Comparison of ENCODE assay signal across 18 cellular contexts in the genomic region with DNA sequence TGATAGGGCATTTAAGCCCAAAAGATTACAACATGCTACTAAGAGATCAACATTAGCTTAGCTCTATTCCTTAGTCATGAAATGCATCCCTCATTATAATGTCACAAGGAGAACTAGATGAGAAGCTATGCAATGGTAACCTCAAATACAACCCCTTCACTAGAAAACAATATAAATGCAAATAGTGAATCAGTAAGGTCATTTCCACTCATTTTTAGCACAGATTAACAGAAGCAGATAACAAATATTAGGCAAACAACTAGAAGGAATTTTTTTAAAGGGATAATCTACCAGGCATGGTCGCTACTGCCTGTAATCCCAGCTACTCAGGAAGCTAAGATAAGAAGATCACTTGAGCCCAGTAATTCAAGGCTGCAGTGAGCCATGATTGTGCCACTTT. TPM values are rescaled to one million over a fixed set of nuclear protein-coding genes. Genes with fewer than 3 reads are reported as not detected.
DNase-seq lines count a peak whose midpoint lies in the region; TF ChIP-seq lines count a peak whose summit lies in the region.
"Had no signal": no experiment of that assay in that cellular context is flagged by ENCODE, and none has a peak within 500 bp of the region (broad histone marks: within the 10 kb centered on the region; RNA-seq: fewer than 3 reads in every experiment).

No MANE protein-coding gene starts in this region.

- no peak overlapping the region for H4K91ac ChIP-seq in mesenchymal stem cell (ENCODE audit: low read length)

- 93 to 96% methylated on average over 1 of the region's 1 CpG for WGBS in GM23248 (ENCODE audit: low coverage in 1 of 2, low lambda C conversion rate in 2 of 2, missing lambda C conversion rate in 2 of 2), 2 experiments
- WGBS in mesenchymal stem cell, result 48% methylated on average over 1 of the region's 1 CpG

- H3K36me3 ChIP-seq in GM23248 (ENCODE audit: low read depth), result no peaks in the 10 kb centered on the region
- H3K36me3 ChIP-seq in mesenchymal stem cell (ENCODE audit: control insufficient read depth in 1 of 2, insufficient read depth in 2 of 2, low read depth in 1 of 2, low read length in 2 of 2), result no peaks in the 10 kb centered on the region
- no peaks in the 10 kb centered on the region for H3K36me3 ChIP-seq in HAP-1 (replicated peaks)
- H3K36me3 ChIP-seq: colonic mucosa, ovary, right lobe of liver had no signal

- H3K79me1 ChIP-seq in mesenchymal stem cell (replicated peaks; ENCODE audit: low read length, poor library complexity, severe bottlenecking), result peaks cover 10% of the 10 kb centered on the region

- H2BK15ac ChIP-seq in mesenchymal stem cell (ENCODE audit: low read depth, poor library complexity, severe bottlenecking), result no peak overlapping the region

- H4K8ac ChIP-seq in mesenchymal stem cell (ENCODE audit: low read length), result no peak overlapping the region

- H2BK12ac ChIP-seq in mesenchymal stem cell (ENCODE audit: low read length in 2 of 2), result no peak overlapping the region

- H3K18ac ChIP-seq in mesenchymal stem cell (ENCODE audit: low read depth in 1 of 2, low read length in 2 of 2), result no peak overlapping the region

- H3K9me2 ChIP-seq in GM23248 (ENCODE audit: insufficient read depth), result no peaks in the 10 kb centered on the region
- H3K9me2 ChIP-seq: SK-N-SH had no signal

- H4K20me1 ChIP-seq in GM23248 (ENCODE audit: insufficient read depth), result peaks cover 16% of the 10 kb centered on the region; the same call in 1 of the 2 replicates

- H3K4me1 ChIP-seq in GM23248 (ENCODE audit: insufficient read depth), result peaks cover 28% of the 10 kb centered on the region
- peaks cover 7% of the 10 kb centered on the region for H3K4me1 ChIP-seq in mesenchymal stem cell (ENCODE audit: control insufficient read depth, insufficient read depth, low read depth, low read length)
- peaks cover 16% of the 10 kb centered on the region for H3K4me1 ChIP-seq in HAP-1

- H2BK5ac ChIP-seq in mesenchymal stem cell (ENCODE audit: low read depth, low read length, poor library complexity, severe bottlenecking), result no peak overlapping the region

- DNase-seq in GM23248, result peak; percentile 32
- peak; percentile 27 for DNase-seq in OCI-M1 (lab: John Stamatoyannopoulos, UW)
- DNase-seq in cardiac fibroblast (ENCODE audit: low read depth in 2 of 2), result peak; percentile 33 to 55
- DNase-seq in mesenchymal stem cell, result peak; percentile 41
- DNase-seq in HAP-1 (ENCODE audit: low spot score in 2 of 2), result no peak
- DNase-seq in stimulated activated naive CD4-positive, alpha-beta T cell (lab: John Stamatoyannopoulos, UW), result no peak
- no peak for DNase-seq in GM19240 (ENCODE audit: insufficient read length, low spot score)
- no peak for DNase-seq in SKM-1 (lab: John Stamatoyannopoulos, UW; ENCODE audit: unreplicated experiment)
- DNase-seq: activated CD4-positive, alpha-beta T cell treated with anti-CD3 and anti-CD28 coated beads, Interleukin-2, amount 50 U/mL, for 1 hour; anterior cingulate cortex; colonic mucosa; NCI-H1105; NCI-H2171; NCI-H748 treated with DMSO at 0.1 percent for 48 hours; ovary; right lobe of liver; SK-N-SH had no signal

- H2AFZ ChIP-seq in GM23248, result no peak overlapping the region
- no peak overlapping the region for H2AFZ ChIP-seq in mesenchymal stem cell (ENCODE audit: low read depth, low read length)

- H3K4me3 ChIP-seq in GM23248, result no peak overlapping the region
- H3K4me3 ChIP-seq in cardiac fibroblast (replicated peaks in 1 of 2; ENCODE audit: low read depth in 2 of 2, low read length in 2 of 2), result no peak overlapping the region
- H3K4me3 ChIP-seq in mesenchymal stem cell (ENCODE audit: insufficient read depth in 1 of 2, low read depth in 1 of 2, low read length in 2 of 2), result no peak overlapping the region
- no peak overlapping the region for H3K4me3 ChIP-seq in HAP-1
- H3K4me3 ChIP-seq: colonic mucosa, ovary, right lobe of liver had no signal

- H3K9ac ChIP-seq in GM23248, result no peak overlapping the region
- H3K9ac ChIP-seq in mesenchymal stem cell (ENCODE audit: low read length), result no peak overlapping the region
- H3K9ac ChIP-seq: SK-N-SH had no signal

- H2AK5ac ChIP-seq in mesenchymal stem cell (ENCODE audit: low read length, severe bottlenecking), result no peak overlapping the region

- H3K23ac ChIP-seq in mesenchymal stem cell (ENCODE audit: low read length in 2 of 2), result no peak overlapping the region

- H3K27ac ChIP-seq in GM23248 (no peak overlapping the region), mesenchymal stem cell (ENCODE audit: low read length, poor library complexity, severe bottlenecking) (no peak overlapping the region)
- H3K27ac ChIP-seq: colonic mucosa, HL-60, ovary had no signal

- H3K4me2 ChIP-seq in GM23248 (ENCODE audit: unreplicated experiment), result no peak overlapping the region
- H3K4me2 ChIP-seq in mesenchymal stem cell (ENCODE audit: low read length, poor library complexity, severe bottlenecking), result no peak overlapping the region
- H3K4me2 ChIP-seq: SK-N-SH had no signal

- no peak for TF ChIP-seq CTCF in cardiac fibroblast (IDR thresholded peaks at IDR 0.05; ENCODE audit: low read depth, low read length)

- H2BK120ac ChIP-seq in mesenchymal stem cell (ENCODE audit: low read depth, low read length), result no peak overlapping the region

- no peak overlapping the region for H3K4ac ChIP-seq in mesenchymal stem cell (ENCODE audit: low read depth in 1 of 2, low read length in 2 of 2)

- no peaks in the 10 kb centered on the region for H3K27me3 ChIP-seq in GM23248 (replicated peaks; ENCODE audit: insufficient read depth)
- no peaks in the 10 kb centered on the region for H3K27me3 ChIP-seq in mesenchymal stem cell (ENCODE audit: control insufficient read depth in 1 of 2, insufficient read depth in 1 of 2, low read length in 2 of 2)
- H3K27me3 ChIP-seq in HAP-1 (ENCODE audit: low read depth), result no peaks in the 10 kb centered on the region
- H3K27me3 ChIP-seq: colonic mucosa, ovary, right lobe of liver had no signal

- peaks cover 17% of the 10 kb centered on the region for H3F3A ChIP-seq in GM23248 (ENCODE audit: insufficient read depth)

- no peaks in the 10 kb centered on the region for H3K9me3 ChIP-seq in GM23248 (ENCODE audit: low read depth)
- H3K9me3 ChIP-seq in mesenchymal stem cell (ENCODE audit: control insufficient read depth, low read length), result no peaks in the 10 kb centered on the region
- H3K9me3 ChIP-seq in HAP-1, result no peaks in the 10 kb centered on the region
- H3K9me3 ChIP-seq: colonic mucosa, ovary, right lobe of liver, SK-N-SH had no signal

- peaks cover 54% of the 10 kb centered on the region for H3K79me2 ChIP-seq in GM23248 (ENCODE audit: insufficient read depth)

- H3K14ac ChIP-seq in mesenchymal stem cell (ENCODE audit: low read length in 2 of 2), result no peak overlapping the region

- in situ Hi-C loops in GM23248 (cut with MboI), result no loop called here
- in situ Hi-C loops in HAP-1 (cut with MboI; ENCODE audit: low sequenced_read_pairs), result no loop called here

RNA-seq across cellular contexts. Expression of a gene that starts 28.2 kb away (rescaled TPM):
- 13.3 and 15.5 TPM in 2 replicates for total RNA-seq in GM23248 (2014; rRNA removed; shearing (Covaris generic))
- polyA plus RNA-seq in GM23248 (2016; fragmentation: Nextera tagmentation; extraction: Ambion mirVana), result 3.9 and 4.2 TPM in 2 replicates
- polyA plus RNA-seq in mesenchymal stem cell (2013, experiment 1 of 2), result 8.4 TPM
- polyA plus RNA-seq in mesenchymal stem cell (2013, experiment 2 of 2), result 8.2 TPM

Comparison
In these comparisons a context has a peak if more than half of its experiments do, and no peak if none do; other contexts are left out.
1. DNase-seq: peak in GM23248 (single experiment), OCI-M1 (single experiment), cardiac fibroblast (2 of 2) and mesenchymal stem cell (single experiment); none in HAP-1 (0 of 2), stimulated activated naive CD4-positive, alpha-beta T cell (0 of 6), GM19240 (single experiment) and SKM-1 (single experiment).